1 cellular context compared by ENCODE assay signal in the genomic region with DNA sequence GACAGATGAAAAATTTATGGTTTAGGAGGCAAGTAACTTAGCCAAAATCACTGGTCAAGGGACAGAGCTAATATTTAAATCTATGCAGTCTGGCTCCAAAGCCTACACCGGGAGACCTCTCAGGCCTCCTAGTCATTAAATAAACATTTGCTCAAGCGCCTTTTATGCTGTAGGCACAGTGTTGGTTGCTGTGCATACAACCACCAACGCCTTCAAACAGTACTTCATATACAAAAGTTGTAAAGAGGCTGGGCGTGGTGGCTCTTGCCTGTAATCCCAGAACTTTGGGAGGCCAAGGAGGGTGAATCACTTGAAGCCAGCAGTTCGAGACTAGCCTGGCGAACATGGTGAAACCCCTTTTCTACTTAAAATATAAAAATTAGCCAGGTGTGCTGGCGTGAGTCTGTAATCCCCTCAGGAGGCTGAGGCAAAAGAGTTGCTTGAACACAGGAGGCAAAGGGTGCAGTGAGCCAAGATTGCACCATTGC.
TF ChIP-seq lines count a peak whose summit lies in the region.

No MANE protein-coding gene starts in this region.

TF ChIP-seq in HEK293, 187 proteins besides CTCF, POLR2A, EP300 and RAD21 (continued from another document):
- TF ChIP-seq ZNF174 (tag by site-specific recombination; IDR thresholded peaks at IDR 0.05) (no peak), ZNF133 (tag by site-specific recombination; IDR thresholded peaks at IDR 0.05) (no peak)
- TF ChIP-seq, protein P1, sequence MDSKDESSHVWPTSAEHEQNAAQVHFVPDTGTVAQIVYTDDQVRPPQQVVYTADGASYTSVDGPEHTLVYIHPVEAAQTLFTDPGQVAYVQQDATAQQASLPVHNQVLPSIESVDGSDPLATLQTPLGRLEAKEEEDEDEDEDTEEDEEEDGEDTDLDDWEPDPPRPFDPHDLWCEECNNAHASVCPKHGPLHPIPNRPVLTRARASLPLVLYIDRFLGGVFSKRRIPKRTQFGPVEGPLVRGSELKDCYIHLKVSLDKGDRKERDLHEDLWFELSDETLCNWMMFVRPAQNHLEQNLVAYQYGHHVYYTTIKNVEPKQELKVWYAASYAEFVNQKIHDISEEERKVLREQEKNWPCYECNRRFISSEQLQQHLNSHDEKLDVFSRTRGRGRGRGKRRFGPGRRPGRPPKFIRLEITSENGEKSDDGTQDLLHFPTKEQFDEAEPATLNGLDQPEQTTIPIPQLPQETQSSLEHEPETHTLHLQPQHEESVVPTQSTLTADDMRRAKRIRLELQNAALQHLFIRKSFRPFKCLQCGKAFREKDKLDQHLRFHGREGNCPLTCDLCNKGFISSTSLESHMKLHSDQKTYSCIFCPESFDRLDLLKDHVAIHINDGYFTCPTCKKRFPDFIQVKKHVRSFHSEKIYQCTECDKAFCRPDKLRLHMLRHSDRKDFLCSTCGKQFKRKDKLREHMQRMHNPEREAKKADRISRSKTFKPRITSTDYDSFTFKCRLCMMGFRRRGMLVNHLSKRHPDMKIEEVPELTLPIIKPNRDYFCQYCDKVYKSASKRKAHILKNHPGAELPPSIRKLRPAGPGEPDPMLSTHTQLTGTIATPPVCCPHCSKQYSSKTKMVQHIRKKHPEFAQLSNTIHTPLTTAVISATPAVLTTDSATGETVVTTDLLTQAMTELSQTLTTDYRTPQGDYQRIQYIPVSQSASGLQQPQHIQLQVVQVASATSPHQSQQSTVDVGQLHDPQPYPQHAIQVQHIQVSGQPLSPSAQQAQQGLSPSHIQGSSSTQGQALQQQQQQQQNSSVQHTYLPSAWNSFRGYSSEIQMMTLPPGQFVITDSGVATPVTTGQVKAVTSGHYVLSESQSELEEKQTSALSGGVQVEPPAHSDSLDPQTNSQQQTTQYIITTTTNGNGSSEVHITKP (tag by site-specific recombination; IDR thresholded peaks at IDR 0.05) = no peak
TF ChIP-seq in HEK293: peak in this region for 2.
